26 cellular contexts compared by ENCODE assay signal in the genomic region with DNA sequence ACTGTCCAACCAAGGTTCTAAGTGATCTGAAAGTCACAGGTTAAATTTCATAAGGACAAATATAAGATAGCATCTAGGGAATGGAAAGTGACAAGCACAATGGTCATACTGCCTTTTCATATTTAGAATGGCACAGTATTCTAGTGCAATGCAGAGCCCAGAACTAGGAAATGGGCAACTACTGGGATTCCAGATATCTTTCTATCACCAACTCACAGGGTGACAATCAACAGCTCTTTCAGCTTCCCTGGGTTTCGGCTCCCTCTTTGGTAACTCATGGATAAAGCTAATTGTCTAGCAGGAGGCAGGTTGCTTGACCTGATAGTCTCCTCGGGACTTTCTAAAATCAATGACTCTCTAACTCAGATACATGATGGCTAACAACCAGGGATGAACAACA.
DNase-seq lines count a peak whose midpoint lies in the region; ATAC-seq and TF ChIP-seq lines count a peak whose summit lies in the region.
"Had no signal": no experiment of that assay in that cellular context is flagged by ENCODE, and none has a peak within 500 bp of the region (broad histone marks: within the 10 kb centered on the region; RNA-seq: fewer than 3 reads in every experiment).

No MANE protein-coding gene starts in this region.

- in situ Hi-C loops in Panc1 (cut with HindIII; ENCODE audit: low pct_unique_long_range_greater_than_20kb, low sequenced_read_pairs): no loop called here

- no peaks in the 10 kb centered on the region for H3K9me3 ChIP-seq in left ventricle myocardium inferior (replicated peaks)
- H3K9me3 ChIP-seq in Panc1 (ENCODE audit: control insufficient read depth, insufficient read depth, low read depth, low read length): no peaks in the 10 kb centered on the region; the same call in 1 of the 2 replicates
- no peaks in the 10 kb centered on the region for H3K9me3 ChIP-seq in esophagus muscularis mucosa
- H3K9me3 ChIP-seq in smooth muscle cell (replicated peaks; ENCODE audit: low read depth): no peaks in the 10 kb centered on the region
- H3K9me3 ChIP-seq: Caco-2, esophagus squamous epithelium, pancreas, thoracic aorta had no signal

- ATAC-seq in Right ventricle myocardium superior (ENCODE audit: poor library complexity) (no peak), Panc1 (peak; percentile 58), esophagus mucosa (no peak), HG03196 (IDR thresholded peaks at IDR 0.05; ENCODE audit: unreplicated experiment) (no peak), GM21526 (IDR thresholded peaks at IDR 0.05; ENCODE audit: low FRiP score, unreplicated experiment) (no peak)
- ATAC-seq: left ventricle myocardium superior; naive thymus-derived CD8-positive, alpha-beta T cell; pancreas; stimulated activated memory B cell treated with anti-CD40 and anti-IgM and Interleukin-4, amounts not matched to agents 10 μg/mL and 1 μg/mL and 100 μg/mL, for 72 hours had no signal

- no peak overlapping the region for H2AFZ ChIP-seq in smooth muscle cell (ENCODE audit: low read depth)

- peaks cover 100% of the 10 kb centered on the region for H3K79me2 ChIP-seq in smooth muscle cell (ENCODE audit: low read depth)

- DNase-seq in left ventricle myocardium inferior (no peak), Right ventricle myocardium superior (no peak), Panc1 (ENCODE audit: low read depth, low spot score) (no peak), esophagus muscularis mucosa (ENCODE audit: extremely low spot score) (no peak), smooth muscle cell (lab: John Stamatoyannopoulos, UW; ENCODE audit: unreplicated experiment) (no peak)
- DNase-seq: activated CD4-positive, alpha-beta T cell treated with anti-CD3 and anti-CD28 coated beads for 48 hours; activated T-cell treated with anti-CD3 and anti-CD28 coated beads, Interleukin-2, amount 50 U/mL, for 48 hours; Caco-2; DMS79; effector memory CD4-positive, alpha-beta T cell; esophagus squamous epithelium; GDM1; HCEC 1CT; hypothalamus; KG1; left ventricle myocardium superior; naive thymus-derived CD8-positive, alpha-beta T cell; pancreas; stimulated activated CD4-positive, alpha-beta T cell treated with anti-CD3 and anti-CD28 coated beads, Interleukin-4, amount 100 ng/mL, for 4 hours; T-helper 2 cell had no signal

- WGBS in esophagus muscularis mucosa: 96% methylated on average over 2 of the region's 2 CpGs
- WGBS in smooth muscle cell (ENCODE audit: low lambda C conversion rate): 96% methylated on average over 2 of the region's 2 CpGs

- peaks cover 7% of the 10 kb centered on the region for H3F3A ChIP-seq in smooth muscle cell (ENCODE audit: low read depth)

- H3K27ac ChIP-seq in left ventricle myocardium inferior (replicated peaks) (peak overlapping the region; percentile 79), Panc1 (ENCODE audit: low read length) (peak overlapping the region; percentile 74; the same call in 1 of the 2 replicates), esophagus muscularis mucosa (replicated peaks in 1 of 4) (peak overlapping the region in 3 of 4 donors; percentile 72 to 75 (median 75)), smooth muscle cell (ENCODE audit: low read depth) (peak overlapping the region; percentile 39)
- H3K27ac ChIP-seq: C4-2B, pancreas had no signal

- H3K4me1 ChIP-seq in left ventricle myocardium inferior (peaks cover 97% of the 10 kb centered on the region), Panc1 (ENCODE audit: control insufficient read depth, insufficient read depth, low read length) (peaks cover 39% of the 10 kb centered on the region), esophagus muscularis mucosa (peaks cover 59 to 95% (median 86%) of the 10 kb centered on the region in 4 donors), smooth muscle cell (ENCODE audit: low read depth) (peaks cover 3% of the 10 kb centered on the region)
- H3K4me1 ChIP-seq: Caco-2 had no signal

- TF ChIP-seq CTCF in left ventricle myocardium inferior (IDR thresholded peaks at IDR 0.05; ENCODE audit: borderline replicate concordance) (no peak), Panc1 (IDR thresholded peaks at IDR 0.05) (0 out of 2 replicates have a peak, but pooled peaks have one; percentile 5), esophagus muscularis mucosa (IDR thresholded peaks at IDR 0.05) (no peak), smooth muscle cell (IDR thresholded peaks at IDR 0.05; ENCODE audit: borderline replicate concordance, insufficient read depth, poor library complexity, severe bottlenecking) (no peak)

- H3K4me3 ChIP-seq in left ventricle myocardium inferior (no peak overlapping the region), Panc1 (ENCODE audit: low read depth in 2 of 2, low read length in 2 of 2) (no peak overlapping the region), esophagus muscularis mucosa (no peak overlapping the region), smooth muscle cell (no peak overlapping the region)
- H3K4me3 ChIP-seq: esophagus squamous epithelium, pancreas, thoracic aorta had no signal

- no peak overlapping the region for H3K4me2 ChIP-seq in smooth muscle cell

- no peaks in the 10 kb centered on the region for H3K27me3 ChIP-seq in left ventricle myocardium inferior (ENCODE audit: low read depth)
- no peaks in the 10 kb centered on the region for H3K27me3 ChIP-seq in Panc1 (ENCODE audit: control insufficient read depth, insufficient read depth, low read length)
- H3K27me3 ChIP-seq in esophagus muscularis mucosa: no peaks in the 10 kb centered on the region
- H3K27me3 ChIP-seq in smooth muscle cell (ENCODE audit: low read depth): no peaks in the 10 kb centered on the region
- H3K27me3 ChIP-seq: esophagus squamous epithelium, pancreas had no signal

- POLR2A ChIA-PET in Panc1 (lab: Charles Lee): interaction anchor here (0.6 kb wide), 1 partner anchor 20 kb away, joined by 4 read pairs; no protein-coding TSS in a partner anchor

- no peak for TF ChIP-seq EP300 in esophagus muscularis mucosa (IDR thresholded peaks at IDR 0.05)

- no peak overlapping the region for H3K9ac ChIP-seq in smooth muscle cell (ENCODE audit: low read depth)

- intact Hi-C loops in left ventricle myocardium inferior (cut with micrococcal nuclease): no loop called here
- intact Hi-C loops in Right ventricle myocardium superior (cut with DNase I): no loop called here
- intact Hi-C loops in Panc1 (cut with micrococcal nuclease; ENCODE audit: unreplicated experiment): no loop called here
- intact Hi-C loops in esophagus muscularis mucosa (cut with DNase I): no loop called here

- TF ChIP-seq POLR2A in esophagus muscularis mucosa (IDR thresholded peaks at IDR 0.05; ENCODE audit: low read depth): no peak

- no TSS peak for BruUV-seq in Panc1 (replicated peaks; lab: Mats Ljungman, UMichigan)

- H3K36me3 ChIP-seq in left ventricle myocardium inferior: no peaks in the 10 kb centered on the region
- no peaks in the 10 kb centered on the region for H3K36me3 ChIP-seq in Panc1 (ENCODE audit: control insufficient read depth, insufficient read depth, low read length)
- H3K36me3 ChIP-seq in esophagus muscularis mucosa: no peaks in the 10 kb centered on the region
- no peaks in the 10 kb centered on the region for H3K36me3 ChIP-seq in smooth muscle cell (ENCODE audit: low read depth)
- H3K36me3 ChIP-seq: esophagus squamous epithelium, pancreas, thoracic aorta had no signal

- CTCF ChIA-PET in Panc1 (lab: Charles Lee): no interaction called here

- peaks cover 93% of the 10 kb centered on the region for H4K20me1 ChIP-seq in smooth muscle cell (ENCODE audit: low read depth)
